In genomic region chr16:71894921-71895678, GRCh38 we compare ENCODE assay signal across 8 cellular contexts. TPM values are rescaled to one million over a fixed set of nuclear protein-coding genes. Genes with fewer than 3 reads are reported as not detected.
DNase-seq lines count a peak whose midpoint lies in the region; ATAC-seq and TF ChIP-seq lines count a peak whose summit lies in the region.

Gene IST1 (plus strand): TSS chr16:71895531. CDS start chr16:71915641, 20,110 bp downstream.

- CTCF ChIA-PET in activated CD4-positive, alpha-beta memory T cell treated with anti-CD3 and anti-CD28 coated beads for 36 hours (lab: Charles Lee) = interaction anchor here (1.8 to 4.9 kb wide), 3 partner anchors 12 to 87 kb away, joined by 7 to 55 read pairs (median 15); partner anchors contain the start of genes AP1G1 and ZNF821

- H3K27ac ChIP-seq in dorsolateral prefrontal cortex = peak within 1 kb of the TSS; percentile 79 to 99 (median 96)

- H3K36me3 Mint-ChIP-seq in CD14-positive monocyte = peaks cover 2 to 6% of the 10 kb centered on the region in 2 donors
- H3K36me3 Mint-ChIP-seq in activated CD4-positive, alpha-beta memory T cell treated with anti-CD3 and anti-CD28 coated beads for 36 hours = peaks cover 7% of the 10 kb centered on the region

- peak within 1 kb of the TSS; percentile 98 to 99 for H3K4me3 Mint-ChIP-seq in CD14-positive monocyte
- peak within 1 kb of the TSS; percentile 95 for H3K4me3 Mint-ChIP-seq in activated CD4-positive, alpha-beta memory T cell treated with anti-CD3 and anti-CD28 coated beads for 36 hours

- H3K9me3 Mint-ChIP-seq in CD14-positive monocyte = no peaks in the 10 kb centered on the region
- no peaks in the 10 kb centered on the region for H3K9me3 Mint-ChIP-seq in activated CD4-positive, alpha-beta memory T cell treated with anti-CD3 and anti-CD28 coated beads for 36 hours

- intact Hi-C loops in CD14-positive monocyte (cut with micrococcal nuclease) = loop anchor here (2.0 to 10.0 kb wide), 4 partner anchors 48 to 200 kb away; partner anchors contain the start of genes AP1G1 (in 2 of the 2), ATXN1L (in 1 of the 2), DHX38 (in 1 of the 2) and TXNL4B (in 1 of the 2)
- intact Hi-C loops in activated CD4-positive, alpha-beta memory T cell treated with anti-CD3 and anti-CD28 coated beads for 36 hours (cut with micrococcal nuclease) = loop anchor here (1.0 to 5.0 kb wide), 8 partner anchors 11 to 608 kb away; partner anchors contain the start of genes AP1G1, ATXN1L, CMTR2 and DHX38
- intact Hi-C loops in dorsolateral prefrontal cortex (cut with DNase I) = loop anchor here (1.0 to 10.0 kb wide), 7 partner anchors 11 to 170 kb away; partner anchors contain the start of genes AP1G1 (in 1 of the 2), ATXN1L (in 1 of the 2), DHODH (in 1 of the 2) and PHLPP2 (in 1 of the 2)
- intact Hi-C loops in lower leg skin (cut with DNase I; ENCODE audit: low total_unique reads) = no loop called here

- H3K4me3 ChIP-seq in dorsolateral prefrontal cortex = peak within 1 kb of the TSS; percentile 69 to 100 (median 98)
- peak within 1 kb of the TSS; percentile 86 for H3K4me3 ChIP-seq in lower leg skin (ENCODE audit: low read depth, poor library complexity, severe bottlenecking)

- 0% methylated on average over 41 to 55 of the region's 67 CpGs for WGBS in lower leg skin, 2 donors

- peak in 1 of 2 donors; percentile 17 for TF ChIP-seq POLR2A in lower leg skin (IDR thresholded peaks at IDR 0.05)

- ATAC-seq in GM19372 (IDR thresholded peaks at IDR 0.05; ENCODE audit: low read depth, unreplicated experiment) (peak; percentile 79), HG03558 (IDR thresholded peaks at IDR 0.05; ENCODE audit: extremely low read depth, unreplicated experiment) (peak; percentile 78)

- peak within 1 kb of the TSS; percentile 96 to 99 (median 99) for H3K27ac Mint-ChIP-seq in CD14-positive monocyte
- H3K27ac Mint-ChIP-seq in activated CD4-positive, alpha-beta memory T cell treated with anti-CD3 and anti-CD28 coated beads for 36 hours = peak within 1 kb of the TSS; percentile 97

- TF ChIP-seq CTCF in CD14-positive monocyte (IDR thresholded peaks at IDR 0.05) = no peak
- TF ChIP-seq CTCF in dorsolateral prefrontal cortex (IDR thresholded peaks at IDR 0.05 in 54 of 56, conservative IDR thresholded peaks at IDR 0.05 in 2 of 56; ENCODE audit: low read depth in 1 of 56, partially characterized antibody in 56 of 56) = peak in 25 of 56 donors; percentile 3 to 54 (median 24)
- TF ChIP-seq CTCF in lower leg skin (IDR thresholded peaks at IDR 0.05) = peak in 1 of 3 donors; percentile 70

- H3K27me3 Mint-ChIP-seq in CD14-positive monocyte (ENCODE audit: low read depth in 3 of 3) = peaks cover 0 to 1% (median 0%) of the 10 kb centered on the region in 3 donors
- no peaks in the 10 kb centered on the region for H3K27me3 Mint-ChIP-seq in activated CD4-positive, alpha-beta memory T cell treated with anti-CD3 and anti-CD28 coated beads for 36 hours

- no peaks in the 10 kb centered on the region for H3K27me3 ChIP-seq in dorsolateral prefrontal cortex

- peaks cover 39% of the 10 kb centered on the region for H3K4me1 Mint-ChIP-seq in CD14-positive monocyte
- H3K4me1 Mint-ChIP-seq in activated CD4-positive, alpha-beta memory T cell treated with anti-CD3 and anti-CD28 coated beads for 36 hours (ENCODE audit: low read depth) = peaks cover 27% of the 10 kb centered on the region

- POLR2A ChIA-PET in activated CD4-positive, alpha-beta memory T cell treated with anti-CD3 and anti-CD28 coated beads for 36 hours (lab: Charles Lee) = interaction anchor here (0.5 to 3.6 kb wide), 8 partner anchors 11 to 234 kb away, joined by 3 to 38 read pairs (median 4); partner anchors contain the start of genes AP1G1, TXNL4B and ZNF821

- DNase-seq in CD14-positive monocyte (ENCODE audit: low spot score) (peak; percentile 98), NCI-H82 (lab: John Stamatoyannopoulos, UW) (peak; percentile 97), dorsolateral prefrontal cortex (peak; percentile 95 to 99 (median 98)), lower leg skin (ENCODE audit: low spot score in 2 of 2) (peak; percentile 97 to 100)
- peak; percentile 99 for DNase-seq in activated CD4-positive, alpha-beta memory T cell treated with anti-CD3 and anti-CD28 coated beads for 36 hours
- peak; percentile 97 to 98 for DNase-seq in stimulated activated CD4-positive, alpha-beta T cell treated with anti-CD3 and anti-CD28 coated beads, Interleukin-4, amount 100 ng/mL, for 48 hours (ENCODE audit: low read depth in 2 of 2)

RNA-seq across cellular contexts. Expression of gene IST1, which starts in this region (rescaled TPM):
- 100 to 1,000 TPM in 1 of 2 donors, 10 to 100 TPM in 1; 81.3 to 102 TPM for polyA plus RNA-seq in CD14-positive monocyte
- 100 to 1,000 TPM; 191 to 192 TPM for total RNA-seq in activated CD4-positive, alpha-beta memory T cell treated with anti-CD3 and anti-CD28 coated beads for 36 hours
- 100 to 1,000 TPM in 118 of 120 experiments, 10 to 100 TPM in 2; 70.6 to 245 (median 162) TPM for total RNA-seq in dorsolateral prefrontal cortex
- 100 to 1,000 TPM; 153 to 227 (median 197) TPM for total RNA-seq in lower leg skin

Comparison
In these comparisons a context has a peak if more than half of its experiments do, and no peak if none do; other contexts are left out.
1. Peak in every context shown above with its lines: DNase-seq, ATAC-seq, H3K4me3 ChIP-seq and H3K27ac ChIP-seq.